Comparison of ENCODE assay signal across 8 cellular contexts in genomic region chr2:202635441-202636296, GRCh38. TPM values are rescaled to one million over a fixed set of nuclear protein-coding genes. Genes with fewer than 3 reads are reported as not detected.
DNase-seq lines count a peak whose midpoint lies in the region; ATAC-seq, FAIRE-seq and TF ChIP-seq lines count a peak whose summit lies in the region.

No MANE protein-coding gene starts in this region.

- peak overlapping the region; percentile 63 to 95 (median 90) for H3K27ac ChIP-seq in heart right ventricle

- intact Hi-C loops in heart right ventricle (cut with DNase I) = loop anchor here in 2 of 10 donors (10.0 kb wide), 2 partner anchors 169 to 261 kb away; partner anchors contain the start of gene BMPR2 (in 1 of the 2)

- peak; percentile 73 for DNase-seq in GM12891 (ENCODE audit: insufficient read length, low spot score)
- DNase-seq in NCI-H1092 treated with DMSO at 0.1 percent for 48 hours (lab: John Stamatoyannopoulos, UW) = peak; percentile 38
- peak; percentile 81 for DNase-seq in SW480 (ENCODE audit: low spot score)
- DNase-seq in adipocyte (ENCODE audit: low read depth) = peak; percentile 88
- peak; percentile 74 to 81 for DNase-seq in heart right ventricle
- peak; percentile 76 for DNase-seq in progenitor cell of endocrine pancreas (ENCODE audit: low spot score, unreplicated experiment)
- peak; percentile 82 for DNase-seq in ureter (ENCODE audit: low spot score)

- 0 out of 2 replicates have a peak, but pooled peaks have one; percentile 55 for TF ChIP-seq POLR2A in GM12891 (IDR thresholded peaks at IDR 0.05; ENCODE audit: low read depth, low read length)

- H3K27me3 Mint-ChIP-seq in progenitor cell of endocrine pancreas = no peaks in the 10 kb centered on the region

- ATAC-seq in HG02642 (IDR thresholded peaks at IDR 0.05; ENCODE audit: poor library complexity, unreplicated experiment) = peak; percentile 64
- ATAC-seq in heart right ventricle = peak; percentile 44 to 84 (median 71)

- H3K4me1 Mint-ChIP-seq in progenitor cell of endocrine pancreas (ENCODE audit: low read depth) = peaks cover 17% of the 10 kb centered on the region

- peak overlapping the region; percentile 88 for H3K4me3 ChIP-seq in adipocyte (ENCODE audit: low read length)
- H3K4me3 ChIP-seq in heart right ventricle = peak overlapping the region; percentile 36 to 99 (median 96)

- H3K27me3 ChIP-seq in adipocyte (replicated peaks; ENCODE audit: control insufficient read depth, insufficient read depth, low read length) (no peaks in the 10 kb centered on the region), heart right ventricle (no peaks in the 10 kb centered on the region)

- FAIRE-seq in GM12891 (lab: Jason Lieb, UNC) = peak; percentile 95

- H3K9me3 Mint-ChIP-seq in progenitor cell of endocrine pancreas (ENCODE audit: low read depth) = no peaks in the 10 kb centered on the region

- H3K4me3 Mint-ChIP-seq in progenitor cell of endocrine pancreas (ENCODE audit: low read depth) = peak overlapping the region; percentile 96

- H3K9me3 ChIP-seq in adipocyte (ENCODE audit: control insufficient read depth, low read length) (no peaks in the 10 kb centered on the region), heart right ventricle (no peaks in the 10 kb centered on the region)

- WGBS in heart right ventricle, 2 donors = 0% methylated on average over 59 to 90 of the region's 90 CpGs

- H3K36me3 ChIP-seq in adipocyte (ENCODE audit: control insufficient read depth, insufficient read depth, low read length, severe bottlenecking) = no peaks in the 10 kb centered on the region
- H3K36me3 ChIP-seq in heart right ventricle = no peaks in the 10 kb centered on the region

- H3K4me1 ChIP-seq in adipocyte (ENCODE audit: control insufficient read depth, insufficient read depth, low read length) (no peaks in the 10 kb centered on the region), heart right ventricle (peaks cover 3 to 30% (median 24%) of the 10 kb centered on the region in 9 donors)

- peak overlapping the region; percentile 97 for H3K27ac Mint-ChIP-seq in progenitor cell of endocrine pancreas

- H3K9ac ChIP-seq in adipocyte (ENCODE audit: low read length) = peak overlapping the region; percentile 83

- H3K36me3 Mint-ChIP-seq in progenitor cell of endocrine pancreas (ENCODE audit: insufficient read depth) = peaks cover 8% of the 10 kb centered on the region

- peak in 4 of 9 donors; percentile 15 to 17 (median 16) for TF ChIP-seq CTCF in heart right ventricle (IDR thresholded peaks at IDR 0.05)
- no peak for TF ChIP-seq CTCF in progenitor cell of endocrine pancreas (IDR thresholded peaks at IDR 0.05; ENCODE audit: unreplicated experiment)

TF ChIP-seq in GM12891, 5 proteins besides CTCF, POLR2A, EP300 and RAD21:
- no peak for TF ChIP-seq POU2F2 (IDR thresholded peaks at IDR 0.05; ENCODE audit: low read depth, low read length)
- TF ChIP-seq POLR2AphosphoS5 (IDR thresholded peaks at IDR 0.05; ENCODE audit: low read depth, low read length) = peak; percentile 39; the same call in 1 of the 2 replicates
TF ChIP-seq in GM12891: peak in this region for 1.

RNA-seq across cellular contexts. Expression of gene FAM117B, which starts 0.9 kb away (rescaled TPM):
- polyA plus RNA-seq in GM12891 (2012; ENCODE audit: low read depth, missing spikeins) = 1.0 TPM
- 1 to 10 TPM in 9 of 10 donors, under 1 TPM in 1; 0.75 to 3.9 (median 2.6) TPM for total RNA-seq in heart right ventricle
- 1 to 10 TPM in 1 of 2 donors, under 1 TPM in 1; 0.49 to 1.2 TPM for polyA plus RNA-seq in heart right ventricle
- total RNA-seq in progenitor cell of endocrine pancreas = 28.5 and 28.6 TPM in 2 replicates
- 20.6 TPM for total RNA-seq in ureter

Comparison
In these comparisons a context has a peak if more than half of its experiments do, and no peak if none do; other contexts are left out.
1. Peak in every context shown above with its lines: DNase-seq, ATAC-seq, H3K4me3 ChIP-seq and H3K27ac ChIP-seq.
2. DNase-seq: peak in every context shown above with its lines; median percentile 88 in adipocyte; 82 in ureter; 81 in SW480; 78 in heart right ventricle; 76 in progenitor cell of endocrine pancreas; 73 in GM12891; 38 in NCI-H1092 treated with DMSO at 0.1 percent for 48 hours.